ENCODE assay signal across 2 cellular contexts in genomic region chr4:80321776-80322175, GRCh38.
TF ChIP-seq lines count a peak whose summit lies in the region.

No MANE protein-coding gene starts in this region.

TF ChIP-seq in GM23338, 12 proteins besides CTCF, POLR2A, EP300 and RAD21 (continued from another document):
- no peak for TF ChIP-seq ZNF462 (CRISPR knock-in tag; IDR thresholded peaks at IDR 0.05)
- no peak for TF ChIP-seq ETS1 (IDR thresholded peaks at IDR 0.05)
- TF ChIP-seq EZH2 (IDR thresholded peaks at IDR 0.05; ENCODE audit: low read depth, unreplicated experiment): no peak
- no peak for TF ChIP-seq CREB1 (CRISPR knock-in tag; IDR thresholded peaks at IDR 0.05; ENCODE audit: low read depth)
- no peak for TF ChIP-seq ZNF331 (CRISPR knock-in tag; IDR thresholded peaks at IDR 0.05; ENCODE audit: low read depth)
- TF ChIP-seq JUNB (IDR thresholded peaks at IDR 0.05; ENCODE audit: unreplicated experiment): no peak
- TF ChIP-seq NANOG (IDR thresholded peaks at IDR 0.05; ENCODE audit: borderline replicate concordance): no peak
- TF ChIP-seq, protein P1, sequence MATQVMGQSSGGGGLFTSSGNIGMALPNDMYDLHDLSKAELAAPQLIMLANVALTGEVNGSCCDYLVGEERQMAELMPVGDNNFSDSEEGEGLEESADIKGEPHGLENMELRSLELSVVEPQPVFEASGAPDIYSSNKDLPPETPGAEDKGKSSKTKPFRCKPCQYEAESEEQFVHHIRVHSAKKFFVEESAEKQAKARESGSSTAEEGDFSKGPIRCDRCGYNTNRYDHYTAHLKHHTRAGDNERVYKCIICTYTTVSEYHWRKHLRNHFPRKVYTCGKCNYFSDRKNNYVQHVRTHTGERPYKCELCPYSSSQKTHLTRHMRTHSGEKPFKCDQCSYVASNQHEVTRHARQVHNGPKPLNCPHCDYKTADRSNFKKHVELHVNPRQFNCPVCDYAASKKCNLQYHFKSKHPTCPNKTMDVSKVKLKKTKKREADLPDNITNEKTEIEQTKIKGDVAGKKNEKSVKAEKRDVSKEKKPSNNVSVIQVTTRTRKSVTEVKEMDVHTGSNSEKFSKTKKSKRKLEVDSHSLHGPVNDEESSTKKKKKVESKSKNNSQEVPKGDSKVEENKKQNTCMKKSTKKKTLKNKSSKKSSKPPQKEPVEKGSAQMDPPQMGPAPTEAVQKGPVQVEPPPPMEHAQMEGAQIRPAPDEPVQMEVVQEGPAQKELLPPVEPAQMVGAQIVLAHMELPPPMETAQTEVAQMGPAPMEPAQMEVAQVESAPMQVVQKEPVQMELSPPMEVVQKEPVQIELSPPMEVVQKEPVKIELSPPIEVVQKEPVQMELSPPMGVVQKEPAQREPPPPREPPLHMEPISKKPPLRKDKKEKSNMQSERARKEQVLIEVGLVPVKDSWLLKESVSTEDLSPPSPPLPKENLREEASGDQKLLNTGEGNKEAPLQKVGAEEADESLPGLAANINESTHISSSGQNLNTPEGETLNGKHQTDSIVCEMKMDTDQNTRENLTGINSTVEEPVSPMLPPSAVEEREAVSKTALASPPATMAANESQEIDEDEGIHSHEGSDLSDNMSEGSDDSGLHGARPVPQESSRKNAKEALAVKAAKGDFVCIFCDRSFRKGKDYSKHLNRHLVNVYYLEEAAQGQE (IDR thresholded peaks at IDR 0.05; ENCODE audit: unreplicated experiment): no peak
- TF ChIP-seq STAT1 (IDR thresholded peaks at IDR 0.05; ENCODE audit: unreplicated experiment): no peak

TF ChIP-seq in WTC11, 78 proteins besides CTCF, POLR2A, EP300 and RAD21 (continued from another document):
- TF ChIP-seq ZNF532 (CRISPR knock-in tag; IDR thresholded peaks at IDR 0.05; ENCODE audit: borderline replicate concordance): no peak
